ENCODE assay signal across 8 cellular contexts in genomic region chr6:99246602-99247001, GRCh38.
"Had no signal": no experiment of that assay in that cellular context is flagged by ENCODE, and none has a peak within 500 bp of the region (broad histone marks: within the 10 kb centered on the region; RNA-seq: fewer than 3 reads in every experiment).

No MANE protein-coding gene starts in this region.

- H3K4me3 ChIP-seq: GM12878 had no signal

- ATAC-seq: GM12878 had no signal

- DNase-seq: GDM1, GF-D8 had no signal

- FAIRE-seq: G401.6, GM12878, GM12891, GM12892, GM18507, GM19239 had no signal
